Comparison of ENCODE assay signal across 2 cellular contexts in the genomic region with DNA sequence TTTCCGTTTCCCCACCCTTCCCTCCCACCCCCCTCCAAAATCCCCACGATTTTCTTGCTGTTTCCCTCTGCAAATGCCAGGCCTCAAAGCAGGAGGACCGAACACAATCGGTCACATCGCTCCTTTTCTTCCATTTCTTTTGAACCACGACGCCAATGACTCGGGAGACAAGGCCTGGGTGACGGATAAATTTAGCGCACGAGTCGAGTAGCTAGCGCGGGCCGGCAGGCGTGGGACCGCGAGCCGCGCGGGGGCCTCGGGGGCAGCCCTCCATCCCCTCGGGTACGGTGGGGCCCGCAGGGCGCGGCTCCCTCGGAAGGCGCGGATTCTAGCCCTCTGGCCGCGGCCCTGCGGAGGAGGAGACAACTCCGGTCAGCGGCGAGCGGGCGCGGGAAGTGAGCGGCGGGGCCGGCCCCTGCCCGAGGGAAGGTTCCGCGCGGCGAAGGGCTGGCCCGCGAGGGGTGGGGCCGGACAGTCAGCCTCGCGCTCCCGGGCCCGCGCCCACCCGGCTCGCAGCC.
TF ChIP-seq lines count a peak whose summit lies in the region.

No MANE protein-coding gene starts in this region.

TF ChIP-seq in GM23338, 12 proteins besides CTCF, POLR2A, EP300 and RAD21:
- TF ChIP-seq, protein P1, sequence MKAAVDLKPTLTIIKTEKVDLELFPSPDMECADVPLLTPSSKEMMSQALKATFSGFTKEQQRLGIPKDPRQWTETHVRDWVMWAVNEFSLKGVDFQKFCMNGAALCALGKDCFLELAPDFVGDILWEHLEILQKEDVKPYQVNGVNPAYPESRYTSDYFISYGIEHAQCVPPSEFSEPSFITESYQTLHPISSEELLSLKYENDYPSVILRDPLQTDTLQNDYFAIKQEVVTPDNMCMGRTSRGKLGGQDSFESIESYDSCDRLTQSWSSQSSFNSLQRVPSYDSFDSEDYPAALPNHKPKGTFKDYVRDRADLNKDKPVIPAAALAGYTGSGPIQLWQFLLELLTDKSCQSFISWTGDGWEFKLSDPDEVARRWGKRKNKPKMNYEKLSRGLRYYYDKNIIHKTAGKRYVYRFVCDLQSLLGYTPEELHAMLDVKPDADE (IDR thresholded peaks at IDR 0.05): no peak
- TF ChIP-seq EZH2phosphoT487 (IDR thresholded peaks at IDR 0.05; ENCODE audit: unreplicated experiment) (no peak), NANOG (IDR thresholded peaks at IDR 0.05; ENCODE audit: borderline replicate concordance) (no peak)

TF ChIP-seq in H1, 55 proteins besides CTCF, POLR2A, EP300 and RAD21:
- TF ChIP-seq PHF8 (conservative IDR thresholded peaks at IDR 0.05; ENCODE audit: low read depth, low read length): peak; percentile 44
- peak; percentile 26 for TF ChIP-seq TAF7 (optimal IDR thresholded peaks at IDR 0.05; ENCODE audit: borderline replicate concordance, low read depth, low read length)
- TF ChIP-seq SIN3A (conservative IDR thresholded peaks at IDR 0.05 in 1 of 2, IDR thresholded peaks at IDR 0.05 in 1 of 2; ENCODE audit: low read depth in 1 of 2, low read length in 2 of 2): peak in 1 of 2 experiments; percentile 18; a peak in 1 of 4 replicates
- no peak for TF ChIP-seq SP4 (IDR thresholded peaks at IDR 0.05; ENCODE audit: low read length)
